Comparison of ENCODE assay signal across 8 cellular contexts in genomic region chr14:99884834-99885648, GRCh38.
DNase-seq lines count a peak whose midpoint lies in the region; ATAC-seq, FAIRE-seq and TF ChIP-seq lines count a peak whose summit lies in the region.

No MANE protein-coding gene starts in this region.

- TF ChIP-seq POLR2A in IMR-90 (IDR thresholded peaks at IDR 0.05; ENCODE audit: low read depth, low read length) (no peak), vagina (IDR thresholded peaks at IDR 0.05) (no peak)

- peak; percentile 46 for DNase-seq in BE2C
- DNase-seq in IMR-90: peak; percentile 77
- DNase-seq in vagina (ENCODE audit: extremely low spot score in 2 of 2): no peak

- CTCF ChIA-PET in IMR-90 (lab: Yijun Ruan, JAX): interaction anchor here (0.8 to 1.0 kb wide), 4 partner anchors 11 to 154 kb away, joined by 3 read pairs; no protein-coding TSS in a partner anchor

- no peak overlapping the region for H2BK120ac ChIP-seq in IMR-90 (ENCODE audit: low read depth, low read length)

- H2AK9ac ChIP-seq in IMR-90 (replicated peaks; ENCODE audit: low read depth, low read length, poor library complexity): no peak overlapping the region

- no peak overlapping the region for H4K8ac ChIP-seq in IMR-90 (ENCODE audit: low read depth in 2 of 2, low read length in 2 of 2)

- H4K91ac ChIP-seq in IMR-90 (ENCODE audit: insufficient read depth, low read depth, low read length): no peak overlapping the region

- dilution Hi-C loops in IMR-90 (cut with HindIII; ENCODE audit: low sequenced_read_pairs, unreplicated experiment): no loop called here

- H3K14ac ChIP-seq in IMR-90 (replicated peaks; ENCODE audit: low read depth, low read length): no peak overlapping the region

- H4K20me1 ChIP-seq in IMR-90 (ENCODE audit: insufficient read depth, low read length) (no peaks in the 10 kb centered on the region; the same call in 1 of the 2 replicates), OCI-LY3 (ENCODE audit: insufficient read depth, low read length) (no peaks in the 10 kb centered on the region)

- H3K9ac ChIP-seq in IMR-90 (ENCODE audit: low read depth, low read length): no peak overlapping the region
- H3K9ac ChIP-seq in OCI-LY3 (ENCODE audit: low read length): no peak overlapping the region; the same call in 1 of the 2 replicates
- H3K9ac ChIP-seq in liver (ENCODE audit: low read depth in 1 of 2, low read length in 2 of 2): no peak overlapping the region

- no peak overlapping the region for H2BK15ac ChIP-seq in IMR-90 (ENCODE audit: low read depth, low read length)

- WGBS in IMR-90 (ENCODE audit: extremely low coverage in 2 of 2, insufficient read length in 1 of 2), 2 experiments: 100% methylated on average over 1 of the region's 7 CpGs; no CpG with 5 or more reads in 1 of the 2 experiments
- WGBS in liver: 50% methylated on average over 7 of the region's 7 CpGs

- H3K9me3 ChIP-seq in BE2C: no peaks in the 10 kb centered on the region
- no peaks in the 10 kb centered on the region for H3K9me3 ChIP-seq in IMR-90 (ENCODE audit: control insufficient read depth, insufficient read depth, low read length)
- H3K9me3 ChIP-seq in OCI-LY3 (ENCODE audit: insufficient read depth, low read length): no peaks in the 10 kb centered on the region
- H3K9me3 ChIP-seq in liver (ENCODE audit: control insufficient read depth in 4 of 4, low read length in 3 of 4): no peaks in the 10 kb centered on the region
- H3K9me3 ChIP-seq in vagina: no peaks in the 10 kb centered on the region

- H3K36me3 ChIP-seq in BE2C (no peaks in the 10 kb centered on the region), IMR-90 (ENCODE audit: control insufficient read depth, insufficient read depth, low read length) (peaks cover 2% of the 10 kb centered on the region), OCI-LY3 (replicated peaks; ENCODE audit: low read depth, low read length) (peaks cover 9% of the 10 kb centered on the region), liver (ENCODE audit: control insufficient read depth in 4 of 4, insufficient read depth in 3 of 4, low read depth in 1 of 4, low read length in 3 of 4) (no peaks in the 10 kb centered on the region), vagina (no peaks in the 10 kb centered on the region)

- no peak overlapping the region for H3K4ac ChIP-seq in IMR-90 (ENCODE audit: low read depth, low read length)

- no peak overlapping the region for H4K5ac ChIP-seq in IMR-90 (ENCODE audit: low read depth, low read length)

- no peak overlapping the region for H2BK20ac ChIP-seq in IMR-90 (ENCODE audit: low read depth, low read length)

- H3K27ac ChIP-seq in IMR-90 (ENCODE audit: insufficient read depth, low read length) (no peak overlapping the region), OCI-LY3 (ENCODE audit: low read length) (peak overlapping the region; percentile 53), liver (ENCODE audit: low read depth in 1 of 2, low read length in 2 of 2) (no peak overlapping the region), vagina (no peak overlapping the region)

- H2AFZ ChIP-seq in IMR-90 (replicated peaks; ENCODE audit: low read length, poor library complexity) (no peak overlapping the region), OCI-LY3 (ENCODE audit: low read depth, low read length) (no peak overlapping the region)

- no peak overlapping the region for H3K56ac ChIP-seq in IMR-90 (ENCODE audit: extremely low read depth, insufficient read depth, low read length)

- peak; percentile 75 for FAIRE-seq in colon (lab: Jason Lieb, UNC)

- intact Hi-C loops in IMR-90 (cut with micrococcal nuclease) (loop anchor here (1.0 kb wide), 3 partner anchors 155 to 367 kb away; no protein-coding TSS in a partner anchor), vagina (cut with DNase I) (loop anchor here (5.0 kb wide), 1 partner anchor 203 kb away; the partner anchor contains the start of gene CYP46A1)

- peaks cover 4% of the 10 kb centered on the region; the same call in 1 of the 2 replicates for H3K9me1 ChIP-seq in IMR-90 (ENCODE audit: insufficient read depth, low read length)

- no peak overlapping the region for H3K4me2 ChIP-seq in IMR-90 (ENCODE audit: low read depth, low read length)
- H3K4me2 ChIP-seq in OCI-LY3 (ENCODE audit: low read length): peak overlapping the region; percentile 27; the same call in 1 of the 2 replicates

- ATAC-seq in IMR-90 (ENCODE audit: low read depth) (peak; percentile 94), HG03175 (IDR thresholded peaks at IDR 0.05; ENCODE audit: unreplicated experiment) (no peak)

- peak; percentile 76 for TF ChIP-seq CTCF in BE2C (IDR thresholded peaks at IDR 0.05; ENCODE audit: low read depth, low read length)
- TF ChIP-seq CTCF in GM12875 (IDR thresholded peaks at IDR 0.05; ENCODE audit: borderline replicate concordance, insufficient read depth, low read depth, low read length): peak; percentile 43; the same call in 1 of the 2 replicates
- TF ChIP-seq CTCF in IMR-90 (conservative IDR thresholded peaks at IDR 0.05; ENCODE audit: low read depth, low read length): peak; percentile 91
- TF ChIP-seq CTCF in OCI-LY3 (IDR thresholded peaks at IDR 0.05; ENCODE audit: low read depth, low read length): peak; percentile 84
- TF ChIP-seq CTCF in liver (IDR thresholded peaks at IDR 0.05; ENCODE audit: low read depth, low read length, missing input control): peak; percentile 77
- peak; percentile 38 to 76 (median 62) for TF ChIP-seq CTCF in vagina (IDR thresholded peaks at IDR 0.05)

- TF ChIP-seq RAD21 in IMR-90 (IDR thresholded peaks at IDR 0.05; ENCODE audit: low read length) (peak; percentile 95), liver (IDR thresholded peaks at IDR 0.05) (peak; percentile 95 to 96)

- H3K4me3 ChIP-seq in BE2C (ENCODE audit: low read depth, low read length) (no peak overlapping the region), GM12875 (ENCODE audit: low read depth, low read length) (no peak overlapping the region), IMR-90 (ENCODE audit: insufficient read depth, low read depth, low read length) (no peak overlapping the region), OCI-LY3 (ENCODE audit: low read length) (no peak overlapping the region), liver (ENCODE audit: low read depth in 1 of 3, low read length in 3 of 3) (no peak overlapping the region), vagina (no peak overlapping the region)

- H2BK5ac ChIP-seq in IMR-90 (ENCODE audit: low read depth, low read length, poor library complexity, severe bottlenecking): no peak overlapping the region

- in situ Hi-C loops in IMR-90 (cut with MboI; ENCODE audit: low sequenced_read_pairs): loop anchor here (5.0 kb wide), 3 partner anchors 163 to 373 kb away; partner anchors contain the start of gene CYP46A1

- H2AK5ac ChIP-seq in IMR-90 (ENCODE audit: low read depth, low read length): peak overlapping the region; percentile 56; the same call in 1 of the 2 replicates

- H3K23ac ChIP-seq in IMR-90 (ENCODE audit: low read depth, low read length): no peak overlapping the region

- no peak overlapping the region for H3K18ac ChIP-seq in IMR-90 (ENCODE audit: low read depth, low read length)

- peaks cover 3% of the 10 kb centered on the region; the same call in 1 of the 2 replicates for H3K4me1 ChIP-seq in BE2C
- peaks cover 8% of the 10 kb centered on the region for H3K4me1 ChIP-seq in IMR-90 (ENCODE audit: control insufficient read depth, insufficient read depth, low read length)
- H3K4me1 ChIP-seq in OCI-LY3 (ENCODE audit: low read length): peaks cover 34% of the 10 kb centered on the region
- H3K4me1 ChIP-seq in liver (ENCODE audit: control insufficient read depth in 4 of 4, insufficient read depth in 4 of 4, low read length in 3 of 4): no peaks in the 10 kb centered on the region
- peaks cover 13% of the 10 kb centered on the region for H3K4me1 ChIP-seq in vagina

- POLR2A ChIA-PET in IMR-90 (lab: Charles Lee; ENCODE audit: unreplicated experiment): no interaction called here

- peaks cover 0 to 3% of the 10 kb centered on the region in 2 experiments; a peak in 2 of 4 replicates for H3K79me1 ChIP-seq in IMR-90 (ENCODE audit: low read depth in 1 of 2, low read length in 2 of 2)

- BruUV-seq in IMR-90 (replicated peaks; lab: Mats Ljungman, UMichigan): no TSS peak

- H3K27me3 ChIP-seq in BE2C (no peaks in the 10 kb centered on the region), IMR-90 (ENCODE audit: control insufficient read depth, insufficient read depth, low read length) (no peaks in the 10 kb centered on the region), OCI-LY3 (ENCODE audit: low read depth, low read length) (no peaks in the 10 kb centered on the region), liver (ENCODE audit: control insufficient read depth in 4 of 4, insufficient read depth in 4 of 4, low read length in 3 of 4) (no peaks in the 10 kb centered on the region), vagina (no peaks in the 10 kb centered on the region)

- no peaks in the 10 kb centered on the region for H3K79me2 ChIP-seq in OCI-LY3 (ENCODE audit: low read length)

TF ChIP-seq in IMR-90, 13 proteins besides CTCF, POLR2A, EP300 and RAD21:
- TF ChIP-seq, protein P1, sequence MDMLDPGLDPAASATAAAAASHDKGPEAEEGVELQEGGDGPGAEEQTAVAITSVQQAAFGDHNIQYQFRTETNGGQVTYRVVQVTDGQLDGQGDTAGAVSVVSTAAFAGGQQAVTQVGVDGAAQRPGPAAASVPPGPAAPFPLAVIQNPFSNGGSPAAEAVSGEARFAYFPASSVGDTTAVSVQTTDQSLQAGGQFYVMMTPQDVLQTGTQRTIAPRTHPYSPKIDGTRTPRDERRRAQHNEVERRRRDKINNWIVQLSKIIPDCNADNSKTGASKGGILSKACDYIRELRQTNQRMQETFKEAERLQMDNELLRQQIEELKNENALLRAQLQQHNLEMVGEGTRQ (IDR thresholded peaks at IDR 0.05; ENCODE audit: low read depth, low read length): no peak
- TF ChIP-seq MXI1 (IDR thresholded peaks at IDR 0.05; ENCODE audit: borderline replicate concordance, low read depth, low read length) (peak; percentile 83; the same call in 1 of the 2 replicates), SMC3 (IDR thresholded peaks at IDR 0.05; ENCODE audit: low read depth, low read length) (peak; percentile 89)
TF ChIP-seq in IMR-90: peak in this region for 2.

TF ChIP-seq in liver, 16 proteins besides CTCF, POLR2A, EP300 and RAD21 (continues in another document):
- no peak for TF ChIP-seq HNF4A (conservative IDR thresholded peaks at IDR 0.05)

Comparison
In these comparisons a context has a peak if more than half of its experiments do, and no peak if none do; other contexts are left out.
1. DNase-seq: peak in BE2C (single experiment) and IMR-90 (single experiment); none in vagina (0 of 2).
2. Peak in every context shown above with its lines, with median percentiles within 50 percentile points of each other: CTCF ChIP-seq.